In the genomic region with DNA sequence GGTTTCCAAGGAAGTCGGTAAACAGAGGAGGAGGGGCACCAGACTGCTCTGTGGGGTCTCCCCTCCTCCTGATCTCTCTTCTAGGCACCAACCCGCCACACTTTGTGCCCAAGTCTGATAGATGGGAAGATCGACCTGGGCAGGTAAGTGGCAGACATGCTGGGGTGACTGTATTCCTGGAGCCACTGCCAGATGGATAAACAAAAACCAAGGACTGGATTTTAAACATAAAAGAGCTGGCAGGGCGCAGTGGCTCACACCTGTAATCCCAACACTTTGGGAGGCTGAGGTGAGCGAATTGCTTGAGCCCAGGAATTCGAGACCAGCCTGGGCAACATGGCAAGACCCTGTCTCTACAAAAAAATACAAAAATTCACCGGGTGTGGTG, we compare ENCODE assay signal across 1 cellular context.
TF ChIP-seq lines count a peak whose summit lies in the region.

No MANE protein-coding gene starts in this region.

TF ChIP-seq in H1, 55 proteins besides CTCF, POLR2A, EP300 and RAD21:
- TF ChIP-seq TAF1 (IDR thresholded peaks at IDR 0.05; ENCODE audit: low read depth, low read length): 0 out of 2 replicates have a peak, but pooled peaks have one; percentile 25
- TF ChIP-seq, protein P1, sequence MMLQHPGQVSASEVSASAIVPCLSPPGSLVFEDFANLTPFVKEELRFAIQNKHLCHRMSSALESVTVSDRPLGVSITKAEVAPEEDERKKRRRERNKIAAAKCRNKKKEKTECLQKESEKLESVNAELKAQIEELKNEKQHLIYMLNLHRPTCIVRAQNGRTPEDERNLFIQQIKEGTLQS (IDR thresholded peaks at IDR 0.05; ENCODE audit: insufficient read depth, low read depth, low read length): no peak
TF ChIP-seq in H1: peak in this region for 1.
